15 cellular contexts compared by ENCODE assay signal in the genomic region with DNA sequence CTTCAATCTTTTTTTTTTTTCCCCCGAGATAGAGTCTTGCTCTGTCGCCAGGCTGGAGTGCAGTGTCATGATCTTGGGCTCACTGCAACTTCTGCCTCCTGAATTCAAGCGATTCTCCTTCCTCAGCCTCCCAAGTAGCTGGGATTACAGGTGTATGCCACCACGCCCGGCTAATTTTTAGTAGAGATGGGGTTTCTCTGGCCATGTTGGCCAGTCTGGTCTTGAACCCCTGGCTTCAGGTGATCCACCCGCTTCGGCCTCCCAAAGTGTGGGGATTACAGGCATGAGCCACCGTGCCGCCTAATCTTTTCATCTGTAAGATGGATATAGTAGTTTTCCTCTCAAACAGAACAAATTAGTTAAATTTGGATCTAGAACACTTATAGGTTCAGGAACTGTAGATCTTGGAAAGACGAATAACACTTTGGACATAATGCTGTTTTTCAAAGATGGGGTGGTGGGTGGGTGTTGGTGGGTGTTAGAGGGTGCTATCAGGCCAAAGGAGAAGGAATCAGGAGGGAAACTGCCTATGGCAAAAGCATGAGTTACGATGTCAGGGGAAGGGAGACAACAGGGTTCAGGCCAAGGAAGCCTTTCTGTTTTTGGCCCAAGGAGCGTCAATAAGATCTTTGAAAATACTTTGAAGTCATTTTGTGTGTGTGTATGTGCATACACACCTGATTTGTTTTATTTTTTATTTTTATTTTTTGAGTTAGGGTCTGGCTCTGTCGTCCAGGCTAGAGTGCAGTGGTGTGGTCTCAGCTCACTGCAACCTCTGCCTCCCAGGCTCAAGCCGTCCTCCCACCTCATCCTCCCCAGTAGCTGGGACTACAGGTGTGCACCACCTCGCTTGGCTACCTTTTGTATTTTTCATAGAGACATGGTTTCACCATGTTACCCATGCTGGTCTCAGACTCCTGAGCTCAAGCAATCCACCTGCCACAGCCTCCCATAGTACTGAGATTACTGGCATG. TPM values are rescaled to one million over a fixed set of nuclear protein-coding genes. Genes with fewer than 3 reads are reported as not detected.
DNase-seq lines count a peak whose midpoint lies in the region; ATAC-seq, FAIRE-seq and TF ChIP-seq lines count a peak whose summit lies in the region.
"Had no signal": no experiment of that assay in that cellular context is flagged by ENCODE, and none has a peak within 500 bp of the region (broad histone marks: within the 10 kb centered on the region; RNA-seq: fewer than 3 reads in every experiment).

No MANE protein-coding gene starts in this region.

- BruUV-seq in HepG2 (replicated peaks; lab: Mats Ljungman, UMichigan), result no TSS peak

- TF ChIP-seq EP300 in HepG2 (IDR thresholded peaks at IDR 0.05; ENCODE audit: low read depth in 2 of 2, low read length in 2 of 2) (no peak), HepG2 (CRISPR knock-in tag; IDR thresholded peaks at IDR 0.05; ENCODE audit: borderline replicate concordance) (no peak)

- CTCF ChIA-PET in CD8-positive, alpha-beta T cell (lab: Charles Lee), result interaction anchor here (1.0 to 2.3 kb wide), 2 partner anchors 14 to 111 kb away, joined by 3 to 9 read pairs; no protein-coding TSS in a partner anchor
- CTCF ChIA-PET in WTC11 (lab: Charles Lee), result interaction anchor here (0.7 to 1.9 kb wide), 3 partner anchors 14 to 161 kb away, joined by 3 to 8 read pairs (median 4); no protein-coding TSS in a partner anchor
- CTCF ChIA-PET in HepG2 (lab: Yijun Ruan, JAX; ENCODE audit: low intra/inter-chr PET ratio, low total read pairs), result no interaction called here

- in situ Hi-C loops in HepG2 (cut with HindIII; ENCODE audit: extremely low pct_ligation_motif_present, low pct_unique_long_range_greater_than_20kb), result loop anchor here (25.0 kb wide), 2 partner anchors 832 to 1007 kb away; no protein-coding TSS in a partner anchor

- no peak overlapping the region for H3K27ac ChIP-seq in CD8-positive, alpha-beta T cell (ENCODE audit: low read depth, low read length)
- H3K27ac ChIP-seq in HepG2 (ENCODE audit: extremely low read length, insufficient read depth, low read length), result peak overlapping the region; percentile 5
- H3K27ac ChIP-seq: left lung, suprapubic skin had no signal

- FAIRE-seq in HepG2 (lab: Jason Lieb, UNC), result no peak

- H3K36me3 ChIP-seq in CD8-positive, alpha-beta T cell (ENCODE audit: insufficient read depth, low read length), result peaks cover 15% of the 10 kb centered on the region
- H3K36me3 ChIP-seq in HepG2 (replicated peaks in 1 of 2; ENCODE audit: control insufficient read depth in 1 of 2, insufficient read depth in 2 of 2, low read length in 2 of 2), result peaks cover 6 to 48% of the 10 kb centered on the region in 2 experiments

- TF ChIP-seq CTCF in CD8-positive, alpha-beta T cell (IDR thresholded peaks at IDR 0.05), result no peak
- TF ChIP-seq CTCF in WTC11 (IDR thresholded peaks at IDR 0.05) (no peak), HepG2 (CRISPR knock-in tag; IDR thresholded peaks at IDR 0.05) (no peak)

- peaks cover 65% of the 10 kb centered on the region for H3K36me3 Mint-ChIP-seq in CD8-positive, alpha-beta T cell
- H3K36me3 Mint-ChIP-seq in WTC11, result peaks cover 64% of the 10 kb centered on the region

- H3K9me3 Mint-ChIP-seq in CD8-positive, alpha-beta T cell, result no peaks in the 10 kb centered on the region
- H3K9me3 Mint-ChIP-seq in WTC11, result no peaks in the 10 kb centered on the region
- H3K9me3 Mint-ChIP-seq: activated naive CD8-positive, alpha-beta T cell treated with anti-CD3 and anti-CD28 coated beads, Interleukin-2, amount 10 ng/mL, durations not matched to agents 7 days and 5 days; CD8-positive, alpha-beta memory T cell had no signal

- DNase-seq in CD8-positive, alpha-beta T cell, result no peak
- DNase-seq in WTC11 (ENCODE audit: low spot score), result no peak
- no peak for DNase-seq in HepG2 (ENCODE audit: low spot score)
- DNase-seq in NCI-H774 (lab: John Stamatoyannopoulos, UW), result no peak
- DNase-seq: activated naive CD8-positive, alpha-beta T cell treated with anti-CD3 and anti-CD28 coated beads, Interleukin-2, amount 10 ng/mL, durations not matched to agents 7 days and 5 days; CD8-positive, alpha-beta memory T cell; hypothalamus; left lung; NCI-H1105 treated with DMSO at 0.1 percent for 48 hours; NCI-H226; PC-3 had no signal

- H4K20me1 ChIP-seq in HepG2 (ENCODE audit: insufficient read depth, low read length), result peaks cover 46% of the 10 kb centered on the region

- H3K27me3 ChIP-seq in CD8-positive, alpha-beta T cell (ENCODE audit: insufficient read depth, low read length), result no peaks in the 10 kb centered on the region
- no peaks in the 10 kb centered on the region for H3K27me3 ChIP-seq in HepG2 (ENCODE audit: control insufficient read depth in 1 of 2, insufficient read depth in 2 of 2, low read length in 2 of 2)
- H3K27me3 ChIP-seq: left lung, suprapubic skin had no signal

- no peaks in the 10 kb centered on the region for H3K27me3 Mint-ChIP-seq in CD8-positive, alpha-beta T cell (ENCODE audit: low read depth)
- H3K27me3 Mint-ChIP-seq in WTC11 (ENCODE audit: low read depth), result no peaks in the 10 kb centered on the region
- H3K27me3 Mint-ChIP-seq: activated naive CD8-positive, alpha-beta T cell treated with anti-CD3 and anti-CD28 coated beads, Interleukin-2, amount 10 ng/mL, durations not matched to agents 7 days and 5 days; CD8-positive, alpha-beta memory T cell had no signal

- H3K27ac Mint-ChIP-seq in CD8-positive, alpha-beta T cell, result peak overlapping the region; percentile 19
- peak overlapping the region; percentile 81 for H3K27ac Mint-ChIP-seq in WTC11
- H3K27ac Mint-ChIP-seq: activated naive CD8-positive, alpha-beta T cell treated with anti-CD3 and anti-CD28 coated beads, Interleukin-2, amount 10 ng/mL, durations not matched to agents 7 days and 5 days had no signal

- intact Hi-C loops in CD8-positive, alpha-beta T cell (cut with DNase I, micrococcal nuclease), result no loop called here
- intact Hi-C loops in HepG2 (cut with micrococcal nuclease; ENCODE audit: unreplicated experiment), result no loop called here

- peaks cover 1% of the 10 kb centered on the region for H3K4me1 ChIP-seq in CD8-positive, alpha-beta T cell (ENCODE audit: insufficient read depth, low read length)
- peaks cover 36% of the 10 kb centered on the region for H3K4me1 ChIP-seq in HepG2 (ENCODE audit: insufficient read depth, low read length)

- peaks cover 28% of the 10 kb centered on the region for H3K4me1 Mint-ChIP-seq in CD8-positive, alpha-beta T cell (ENCODE audit: low read depth)
- H3K4me1 Mint-ChIP-seq in WTC11, result peaks cover 26% of the 10 kb centered on the region

- no peak overlapping the region for H3K4me3 Mint-ChIP-seq in CD8-positive, alpha-beta T cell
- no peak overlapping the region for H3K4me3 Mint-ChIP-seq in WTC11
- H3K4me3 Mint-ChIP-seq: activated naive CD8-positive, alpha-beta T cell treated with anti-CD3 and anti-CD28 coated beads, Interleukin-2, amount 10 ng/mL, durations not matched to agents 7 days and 5 days had no signal

- POLR2A ChIA-PET in CD8-positive, alpha-beta T cell (lab: Charles Lee), result no interaction called here
- POLR2A ChIA-PET in WTC11 (lab: Charles Lee) (interaction anchor here (0.6 to 0.9 kb wide), 5 partner anchors 65 to 940 kb away, joined by 3 to 8 read pairs (median 3); no protein-coding TSS in a partner anchor), HepG2 (lab: Yijun Ruan, JAX) (interaction anchor here (0.6 to 1.5 kb wide), 5 partner anchors 19 to 161 kb away, joined by 3 to 4 read pairs (median 3); partner anchors contain the start of gene SMARCAL1)

- no peak overlapping the region for H3K4me2 ChIP-seq in HepG2 (ENCODE audit: low read depth, low read length)

- no peak for ATAC-seq in CD8-positive, alpha-beta T cell
- no peak for ATAC-seq in GM18505 (IDR thresholded peaks at IDR 0.05; ENCODE audit: unreplicated experiment)
- ATAC-seq in WTC11, result 0 out of 2 replicates have a peak, but pooled peaks have one; percentile 1
- peak; percentile 1; the same call in 1 of the 3 replicates for ATAC-seq in HepG2
- no peak for ATAC-seq in HG03439 (IDR thresholded peaks at IDR 0.05; ENCODE audit: unreplicated experiment)
- no peak for ATAC-seq in GM21526 (IDR thresholded peaks at IDR 0.05; ENCODE audit: low FRiP score, unreplicated experiment)
- ATAC-seq: PC-3 had no signal

- TF ChIP-seq POLR2A in GM18505 (IDR thresholded peaks at IDR 0.05; ENCODE audit: borderline replicate concordance, extremely low read depth, insufficient read depth, insufficient read length) (peak; percentile 5), HepG2 (IDR thresholded peaks at IDR 0.05; ENCODE audit: insufficient read depth in 1 of 2, low read depth in 2 of 2, low read length in 2 of 2) (peak; percentile 67 to 83; a peak in 3 of 4 replicates)

- H3K9me3 ChIP-seq in CD8-positive, alpha-beta T cell (ENCODE audit: low read length), result no peaks in the 10 kb centered on the region
- H3K9me3 ChIP-seq in HepG2 (ENCODE audit: low read length), result no peaks in the 10 kb centered on the region
- H3K9me3 ChIP-seq: left lung, suprapubic skin had no signal

- H3K9ac ChIP-seq in HepG2 (ENCODE audit: insufficient read depth, low read depth, low read length), result no peak overlapping the region

- H3K4me3 ChIP-seq in CD8-positive, alpha-beta T cell (ENCODE audit: low read depth, low read length), result no peak overlapping the region
- no peak overlapping the region for H3K4me3 ChIP-seq in HepG2 (replicated peaks in 1 of 3; ENCODE audit: insufficient read depth in 1 of 3, low read depth in 2 of 3, low read length in 3 of 3)
- H3K4me3 ChIP-seq: left lung, suprapubic skin had no signal

- H3K79me2 ChIP-seq in HepG2 (ENCODE audit: insufficient read depth, low read length), result peaks cover 17% of the 10 kb centered on the region

- WGBS in HepG2 (ENCODE audit: low lambda C conversion rate), result 97% methylated on average over 15 of the region's 15 CpGs

- no peak overlapping the region for H2AFZ ChIP-seq in HepG2 (ENCODE audit: low read length)

- 0 out of 2 replicates have a peak, but pooled peaks have one; percentile 7 for TF ChIP-seq RAD21 in HepG2 (CRISPR knock-in tag; IDR thresholded peaks at IDR 0.05)

RNA-seq across cellular contexts. Expression of gene RPL37A, which starts 6.8 kb away (rescaled TPM):
- 1,000 to 10,000 TPM; 4,048 to 4,064 TPM for total RNA-seq in CD8-positive, alpha-beta T cell
- total RNA-seq in WTC11 (2021) (3,135 to 3,488 TPM (median 3,463 TPM) in 3 replicates), HepG2 (2016; rRNA removed; fragmentation: Illumina TruSeq; extraction: Trizol) (6,902 and 7,071 TPM in 2 replicates)
- total RNA-seq in HepG2 (2016; cell fraction: cytosol; rRNA removed; fragmentation: Illumina TruSeq; extraction: Trizol; ENCODE audit: low read depth), result 11,484 and 12,287 TPM in 2 replicates
- total RNA-seq in HepG2 (2016; cell fraction: insoluble cytoplasmic fraction; rRNA removed; fragmentation: Illumina TruSeq; extraction: Trizol), result 6,918 and 7,424 TPM in 2 replicates
- total RNA-seq in HepG2 (2016; cell fraction: membrane; rRNA removed; fragmentation: Illumina TruSeq; extraction: Trizol), result 16,795 and 17,457 TPM in 2 replicates
- total RNA-seq in HepG2 (2016; cell fraction: nucleus; rRNA removed; fragmentation: Illumina TruSeq; extraction: Trizol), result 2,427 and 2,707 TPM in 2 replicates
- polyA plus RNA-seq in HepG2 (2011; rRNA removed), result 7,317 and 7,910 TPM in 2 replicates
- 3,435 and 3,576 TPM in 2 replicates for polyA plus RNA-seq in HepG2 (2011; cell fraction: cytosol; rRNA removed)
- polyA plus RNA-seq in HepG2 (2011; cell fraction: nucleus; rRNA removed), result 934 and 1,174 TPM in 2 replicates
- polyA plus RNA-seq in HepG2 (2012), result 7,692 and 8,090 TPM in 2 replicates
- 11,969 and 13,234 TPM in 2 replicates for polyA plus RNA-seq in HepG2 (2016; cell fraction: cytosol; fragmentation: Illumina TruSeq; extraction: Trizol; ENCODE audit: low read depth)
- polyA plus RNA-seq in HepG2 (2016; cell fraction: insoluble cytoplasmic fraction; fragmentation: Illumina TruSeq; extraction: Trizol; ENCODE audit: low read depth), result 6,005 and 6,067 TPM in 2 replicates
- polyA plus RNA-seq in HepG2 (2016; cell fraction: membrane; fragmentation: Illumina TruSeq; extraction: Trizol; ENCODE audit: low read depth), result 14,650 and 14,956 TPM in 2 replicates
- polyA plus RNA-seq in HepG2 (2016; cell fraction: nucleus; fragmentation: Illumina TruSeq; extraction: Trizol; ENCODE audit: insufficient read depth, low read depth), result 4,147 and 4,271 TPM in 2 replicates
- polyA minus RNA-seq in HepG2 (2011; rRNA and poly(A)+ RNA removed; ENCODE audit: low replicate concordance), result 537 and 682 TPM in 2 replicates
- polyA minus RNA-seq in HepG2 (2011; cell fraction: cytosol; rRNA and poly(A)+ RNA removed), result 1,971 TPM in 2 replicates
- polyA minus RNA-seq in HepG2 (2011; cell fraction: nucleus; rRNA and poly(A)+ RNA removed), result 601 and 721 TPM in 2 replicates

Comparison
In these comparisons a context has a peak if more than half of its experiments do, and no peak if none do; other contexts are left out.
1. ATAC-seq: peak in WTC11 (single experiment) and HepG2 (single experiment); none in CD8-positive, alpha-beta T cell (single experiment), GM18505 (single experiment), HG03439 (single experiment) and GM21526 (single experiment).